Comparison of ENCODE assay signal across 17 cellular contexts in genomic region chr1:36092798-36093185, GRCh38. TPM values are rescaled to one million over a fixed set of nuclear protein-coding genes. Genes with fewer than 3 reads are reported as not detected.
DNase-seq lines count a peak whose midpoint lies in the region; ATAC-seq and TF ChIP-seq lines count a peak whose summit lies in the region.
"Had no signal": no experiment of that assay in that cellular context is flagged by ENCODE, and none has a peak within 500 bp of the region (broad histone marks: within the 10 kb centered on the region; RNA-seq: fewer than 3 reads in every experiment).

No MANE protein-coding gene starts in this region.

- H3K27ac Mint-ChIP-seq in activated T-cell treated with anti-CD3 and anti-CD28 coated beads, Interleukin-2, amount 50 U/mL, for 24 hours, result peak overlapping the region; percentile 61
- no peak overlapping the region for H3K27ac Mint-ChIP-seq in activated T-cell treated with anti-CD3 and anti-CD28 coated beads, Interleukin-2, amount 50 U/mL, for 72 hours
- H3K27ac Mint-ChIP-seq in brain (peak overlapping the region in 3 of 5 experiments; percentile 41 to 91 (median 90)), neural crest cell (ENCODE audit: unreplicated experiment) (no peak overlapping the region)
- H3K27ac Mint-ChIP-seq: GM23338 had no signal

- H3K4me1 ChIP-seq in thyroid gland, result peaks cover 39 to 65% of the 10 kb centered on the region in 2 donors

- no peak overlapping the region for H3K4me3 ChIP-seq in thyroid gland (replicated peaks in 1 of 3)
- H3K4me3 ChIP-seq: GM23338 had no signal

- H3K9me3 Mint-ChIP-seq in activated T-cell treated with anti-CD3 and anti-CD28 coated beads, Interleukin-2, amount 50 U/mL, for 24 hours, result no peaks in the 10 kb centered on the region
- H3K9me3 Mint-ChIP-seq in activated T-cell treated with anti-CD3 and anti-CD28 coated beads, Interleukin-2, amount 50 U/mL, for 72 hours, result no peaks in the 10 kb centered on the region
- no peaks in the 10 kb centered on the region for H3K9me3 Mint-ChIP-seq in brain
- no peaks in the 10 kb centered on the region for H3K9me3 Mint-ChIP-seq in neural crest cell
- H3K9me3 Mint-ChIP-seq: GM23338 had no signal

- TF ChIP-seq CTCF in brain (conservative IDR thresholded peaks at IDR 0.05) (no peak), neural crest cell (conservative IDR thresholded peaks at IDR 0.05) (no peak), thyroid gland (IDR thresholded peaks at IDR 0.05) (no peak)

- WGBS in thyroid gland, 2 donors, result 89 to 92% methylated on average over 9 of the region's 9 CpGs

- H3K4me3 Mint-ChIP-seq in activated T-cell treated with anti-CD3 and anti-CD28 coated beads, Interleukin-2, amount 50 U/mL, for 24 hours, result no peak overlapping the region
- H3K4me3 Mint-ChIP-seq in activated T-cell treated with anti-CD3 and anti-CD28 coated beads, Interleukin-2, amount 50 U/mL, for 72 hours, result no peak overlapping the region
- H3K4me3 Mint-ChIP-seq in brain, result peak overlapping the region in 1 of 5 experiments; percentile 68
- H3K4me3 Mint-ChIP-seq in neural crest cell, result peak overlapping the region; percentile 83
- H3K4me3 Mint-ChIP-seq: GM23338 had no signal

- H3K27me3 ChIP-seq in thyroid gland, result no peaks in the 10 kb centered on the region

- peaks cover 70% of the 10 kb centered on the region for H3K36me3 Mint-ChIP-seq in activated T-cell treated with anti-CD3 and anti-CD28 coated beads, Interleukin-2, amount 50 U/mL, for 24 hours (ENCODE audit: low read depth)
- H3K36me3 Mint-ChIP-seq in activated T-cell treated with anti-CD3 and anti-CD28 coated beads, Interleukin-2, amount 50 U/mL, for 72 hours (ENCODE audit: insufficient read depth in 2 of 2), result peaks cover 6 to 7% of the 10 kb centered on the region in 2 donors
- H3K36me3 Mint-ChIP-seq in brain, result peaks cover 39% of the 10 kb centered on the region
- no peaks in the 10 kb centered on the region for H3K36me3 Mint-ChIP-seq in neural crest cell (ENCODE audit: low read depth)

- ATAC-seq in activated T-cell treated with anti-CD3 and anti-CD28 coated beads, Interleukin-2, amount 50 U/mL, for 72 hours (replicated peaks in 1 of 2), result no peak
- ATAC-seq: GM23338 had no signal

- DNase-seq in activated T-cell treated with anti-CD3 and anti-CD28 coated beads, Interleukin-2, amount 50 U/mL, for 24 hours, result no peak
- DNase-seq in activated T-cell treated with anti-CD3 and anti-CD28 coated beads, Interleukin-2, amount 50 U/mL, for 72 hours, result no peak
- DNase-seq in neural crest cell (ENCODE audit: low read depth, low spot score), result no peak
- DNase-seq in thyroid gland, result no peak
- DNase-seq in OCI-M1 (lab: John Stamatoyannopoulos, UW), result no peak
- DNase-seq in retina, result no peak
- DNase-seq: GF-D8; NCI-H1105 treated with DMSO at 0.1 percent for 48 hours; NCI-H187; NCI-H526 treated with DMSO at 0.1 percent for 48 hours; NK-92 treated with Interleukin-12 subunit alpha and Interleukin-12 subunit beta, amount 100 ng/mL, for 24 hours had no signal

- no peaks in the 10 kb centered on the region for H3K9me3 ChIP-seq in thyroid gland

- H3K27me3 Mint-ChIP-seq in activated T-cell treated with anti-CD3 and anti-CD28 coated beads, Interleukin-2, amount 50 U/mL, for 24 hours, result no peaks in the 10 kb centered on the region
- H3K27me3 Mint-ChIP-seq in activated T-cell treated with anti-CD3 and anti-CD28 coated beads, Interleukin-2, amount 50 U/mL, for 72 hours (ENCODE audit: low read depth), result no peaks in the 10 kb centered on the region
- H3K27me3 Mint-ChIP-seq in brain (peaks cover 7% of the 10 kb centered on the region), neural crest cell (ENCODE audit: low read depth) (no peaks in the 10 kb centered on the region)

- peaks cover 24% of the 10 kb centered on the region for H3K4me1 Mint-ChIP-seq in activated T-cell treated with anti-CD3 and anti-CD28 coated beads, Interleukin-2, amount 50 U/mL, for 24 hours (ENCODE audit: low read depth)
- H3K4me1 Mint-ChIP-seq in activated T-cell treated with anti-CD3 and anti-CD28 coated beads, Interleukin-2, amount 50 U/mL, for 72 hours (ENCODE audit: low read depth), result peaks cover 10% of the 10 kb centered on the region
- H3K4me1 Mint-ChIP-seq in brain, result peaks cover 40% of the 10 kb centered on the region
- H3K4me1 Mint-ChIP-seq in neural crest cell, result peaks cover 14% of the 10 kb centered on the region

- intact Hi-C loops in thyroid gland (cut with DNase I), result loop anchor here (10.0 kb wide), 1 partner anchor 332 kb away; no protein-coding TSS in a partner anchor

- H3K27ac ChIP-seq in thyroid gland, result peak overlapping the region; percentile 47 to 82 (median 78)
- H3K27ac ChIP-seq: HL-60 had no signal

- no peak for TF ChIP-seq POLR2A in thyroid gland (IDR thresholded peaks at IDR 0.05)

- H3K36me3 ChIP-seq in thyroid gland, result peaks cover 11 to 21% of the 10 kb centered on the region in 2 donors

RNA-seq across cellular contexts. Expression of gene ADPRS, which starts 4.1 kb away (rescaled TPM):
- total RNA-seq in activated T-cell treated with anti-CD3 and anti-CD28 coated beads, Interleukin-2, amount 50 U/mL, for 72 hours, result 10 to 100 TPM; 23.2 to 28.9 TPM
- polyA plus RNA-seq in brain (ENCODE audit: insufficient read depth, low read depth, low replicate concordance), result 39.1 TPM
- 33.8 and 34.0 TPM in 2 replicates for total RNA-seq in neural crest cell
- 10 to 100 TPM; 31.8 to 50.1 (median 41.7) TPM for total RNA-seq in thyroid gland

RNA-seq across cellular contexts. Expression of gene TEKT2, which starts 8.9 kb away (rescaled TPM):
- under 1 TPM; 0.17 to 0.37 TPM for total RNA-seq in activated T-cell treated with anti-CD3 and anti-CD28 coated beads, Interleukin-2, amount 50 U/mL, for 72 hours
- 12.0 TPM for polyA plus RNA-seq in brain (ENCODE audit: insufficient read depth, low read depth, low replicate concordance)
- total RNA-seq in neural crest cell (7.4 and 8.4 TPM in 2 replicates), thyroid gland (1 to 10 TPM in 3 of 4 donors, under 1 TPM in 1; 0.89 to 4.0 (median 1.9) TPM)
- total RNA-seq: Daoy, OCI-LY7, RPMI7951 had no signal

RNA-seq across cellular contexts. Expression of gene COL8A2, which starts 32.2 kb away (rescaled TPM):
- total RNA-seq in activated T-cell treated with anti-CD3 and anti-CD28 coated beads, Interleukin-2, amount 50 U/mL, for 72 hours, result under 1 TPM; 0.07 to 0.09 TPM
- polyA plus RNA-seq in brain (ENCODE audit: insufficient read depth, low read depth, low replicate concordance), result 1.8 TPM
- 0.09 TPM in 2 replicates for total RNA-seq in neural crest cell
- 10 to 100 TPM in 2 of 4 donors, 1 to 10 TPM in 2; 5.7 to 13.7 (median 10.1) TPM for total RNA-seq in thyroid gland
- total RNA-seq: OCI-LY7 had no signal

RNA-seq across cellular contexts. Expression of gene TRAPPC3, which starts 56.5 kb away (rescaled TPM):
- total RNA-seq in activated T-cell treated with anti-CD3 and anti-CD28 coated beads, Interleukin-2, amount 50 U/mL, for 72 hours, result 10 to 100 TPM; 46.2 to 56.2 TPM
- polyA plus RNA-seq in brain (ENCODE audit: insufficient read depth, low read depth, low replicate concordance), result 105 TPM
- 48.6 and 52.8 TPM in 2 replicates for total RNA-seq in neural crest cell
- 100 to 1,000 TPM; 101 to 156 (median 148) TPM for total RNA-seq in thyroid gland

Comparison
In these comparisons a context has a peak if more than half of its experiments do, and no peak if none do; other contexts are left out.
1. H3K27ac Mint-ChIP-seq: peak in activated T-cell treated with anti-CD3 and anti-CD28 coated beads, Interleukin-2, amount 50 U/mL, for 24 hours (single experiment) and brain (3 of 5); none in activated T-cell treated with anti-CD3 and anti-CD28 coated beads, Interleukin-2, amount 50 U/mL, for 72 hours (single experiment) and neural crest cell (single experiment).